26 cellular contexts compared by ENCODE assay signal in the genomic region with DNA sequence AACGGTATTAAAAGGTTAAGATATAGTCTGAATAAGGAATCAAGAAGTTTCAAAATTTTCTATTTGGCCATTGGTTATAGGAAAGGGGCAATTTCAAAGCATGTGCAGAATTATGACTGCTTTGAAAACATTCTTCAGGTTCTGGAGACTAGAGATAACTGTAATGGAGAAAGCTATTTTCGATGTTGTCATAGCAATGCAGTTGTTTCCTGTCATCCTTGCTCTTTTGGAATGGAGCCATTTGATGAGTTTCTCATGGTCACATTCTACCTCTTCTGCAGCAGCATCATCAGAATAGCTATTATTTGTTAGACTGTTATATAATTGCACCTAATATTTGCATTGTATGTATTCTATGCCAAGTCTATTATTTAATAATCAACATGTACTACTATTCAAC.
"Had no signal": no experiment of that assay in that cellular context is flagged by ENCODE, and none has a peak within 500 bp of the region (broad histone marks: within the 10 kb centered on the region; RNA-seq: fewer than 3 reads in every experiment).

No MANE protein-coding gene starts in this region.

- H3K4me1 ChIP-seq: parathyroid adenoma, psoas muscle, right lobe of liver, sigmoid colon, stomach, tibial nerve, upper lobe of left lung, vagina had no signal

- H3K4me2 ChIP-seq: neural progenitor cell had no signal

- H3K27me3 ChIP-seq: neural progenitor cell, ovary, right lobe of liver, sigmoid colon, stomach, thyroid gland, tibial nerve, upper lobe of left lung, vagina had no signal

- H3K27ac ChIP-seq: neural progenitor cell, ovary, parathyroid adenoma, psoas muscle, right lobe of liver, sigmoid colon, stomach, thoracic aorta, thyroid gland, tibial nerve, upper lobe of left lung, vagina had no signal

- H3K9me3 Mint-ChIP-seq: neural progenitor cell had no signal

- DNase-seq: occipital lobe; ovary; posterior cingulate gyrus; psoas muscle; right cardiac atrium; right lobe of liver; sigmoid colon; small intestine; stimulated activated CD4-positive, alpha-beta T cell treated with anti-CD3 and anti-CD28 coated beads, Interleukin-15, amount 100 ng/mL, for 24 hours; stimulated activated CD4-positive, alpha-beta T cell treated with anti-CD3 and anti-CD28 coated beads, Interleukin-2, amount 100 ng/mL, for 24 hours; stimulated activated CD4-positive, alpha-beta T cell treated with anti-CD3 and anti-CD28 coated beads, Interleukin-2, amount 100 ng/mL, for 48 hours; stimulated activated CD4-positive, alpha-beta T cell treated with anti-CD3 and anti-CD28 coated beads, Interleukin-4, amount 100 ng/mL, for 24 hours; stimulated activated naive B cell treated with anti-CD40 and anti-IgM and Interleukin-4, amounts not matched to agents 10 μg/mL and 1 μg/mL and 100 μg/mL, for 72 hours; stimulated activated naive CD4-positive, alpha-beta T cell treated with Interleukin-2 at 50 U/mL for 16 hours; stomach; thyroid gland; upper lobe of left lung had no signal

- H3K4me1 Mint-ChIP-seq: nephron; stimulated activated effector memory CD8-positive, alpha-beta T cell treated with anti-CD3 and anti-CD28 coated beads, Interleukin-12 subunit alpha, Interleukin-12 subunit beta, amount 100 ng/mL, for 72 hours; stimulated activated naive B cell treated with anti-CD40 and anti-IgM and Interleukin-4, amounts not matched to agents 10 μg/mL and 1 μg/mL and 100 μg/mL, for 72 hours had no signal

- H3K27ac Mint-ChIP-seq: nephron; neural progenitor cell; progenitor cell of endocrine pancreas; stimulated activated effector memory CD8-positive, alpha-beta T cell treated with anti-CD3 and anti-CD28 coated beads, Interleukin-12 subunit alpha, Interleukin-12 subunit beta, amount 100 ng/mL, for 72 hours; stimulated activated naive B cell treated with anti-CD40 and anti-IgM and Interleukin-4, amounts not matched to agents 10 μg/mL and 1 μg/mL and 100 μg/mL, for 72 hours; stimulated activated naive CD8-positive, alpha-beta T cell treated with anti-CD3 and anti-CD28 coated beads, Interleukin-15, Interleukin-2, amounts not matched to agents 100 ng/mL and 50 ng/mL, for 24 hours had no signal

- H3K4me3 Mint-ChIP-seq: nephron; neural progenitor cell; stimulated activated effector memory CD8-positive, alpha-beta T cell treated with anti-CD3 and anti-CD28 coated beads, Interleukin-12 subunit alpha, Interleukin-12 subunit beta, amount 100 ng/mL, for 72 hours; stimulated activated naive B cell treated with anti-CD40 and anti-IgM and Interleukin-4, amounts not matched to agents 10 μg/mL and 1 μg/mL and 100 μg/mL, for 72 hours; stimulated activated naive CD8-positive, alpha-beta T cell treated with anti-CD3 and anti-CD28 coated beads, Interleukin-15, Interleukin-2, amounts not matched to agents 100 ng/mL and 50 ng/mL, for 24 hours had no signal

- H3K4me3 ChIP-seq: neural progenitor cell, ovary, psoas muscle, right lobe of liver, sigmoid colon, stomach, thoracic aorta, thyroid gland, tibial nerve, upper lobe of left lung, vagina had no signal

- ATAC-seq: psoas muscle; right cardiac atrium; right lobe of liver; stimulated activated effector memory CD8-positive, alpha-beta T cell treated with anti-CD3 and anti-CD28 coated beads, Interleukin-12 subunit alpha, Interleukin-12 subunit beta, amount 100 ng/mL, for 72 hours; stimulated activated naive B cell treated with anti-CD40 and anti-IgM and Interleukin-4, amounts not matched to agents 10 μg/mL and 1 μg/mL and 100 μg/mL, for 72 hours had no signal

- H3K27me3 Mint-ChIP-seq: stimulated activated naive B cell treated with anti-CD40 and anti-IgM and Interleukin-4, amounts not matched to agents 10 μg/mL and 1 μg/mL and 100 μg/mL, for 72 hours; stimulated activated naive CD8-positive, alpha-beta T cell treated with anti-CD3 and anti-CD28 coated beads, Interleukin-15, Interleukin-2, amounts not matched to agents 100 ng/mL and 50 ng/mL, for 24 hours had no signal

- H3K9me3 ChIP-seq: ovary, right lobe of liver, sigmoid colon, thoracic aorta, thyroid gland, tibial nerve, upper lobe of left lung, vagina had no signal

- H3K36me3 Mint-ChIP-seq: neural progenitor cell; stimulated activated effector memory CD8-positive, alpha-beta T cell treated with anti-CD3 and anti-CD28 coated beads, Interleukin-12 subunit alpha, Interleukin-12 subunit beta, amount 100 ng/mL, for 72 hours; stimulated activated naive B cell treated with anti-CD40 and anti-IgM and Interleukin-4, amounts not matched to agents 10 μg/mL and 1 μg/mL and 100 μg/mL, for 72 hours had no signal

- H3K9ac ChIP-seq: neural progenitor cell, parathyroid adenoma had no signal

- H3K36me3 ChIP-seq: neural progenitor cell, ovary, right lobe of liver, sigmoid colon, stomach, thoracic aorta, thyroid gland, tibial nerve, upper lobe of left lung, vagina had no signal
